ENCODE assay signal across 22 cellular contexts in genomic region chr7:107294182-107294581, GRCh38.
"Had no signal": no experiment of that assay in that cellular context is flagged by ENCODE, and none has a peak within 500 bp of the region (broad histone marks: within the 10 kb centered on the region; RNA-seq: fewer than 3 reads in every experiment).

No MANE protein-coding gene starts in this region.

- H3K27me3 ChIP-seq: colonic mucosa, esophagus squamous epithelium, gastrocnemius medialis, heart right ventricle, left lung had no signal

- H3K4me1 ChIP-seq: colonic mucosa, esophagus squamous epithelium, gastrocnemius medialis, heart right ventricle, left lung, lower lobe of right lung had no signal

- H3K27ac ChIP-seq: colonic mucosa, epithelial cell of prostate, esophagus squamous epithelium, gastrocnemius medialis, heart right ventricle, left lung, lower lobe of right lung had no signal

- ATAC-seq: effector memory CD8-positive, alpha-beta T cell; esophagus mucosa; gastrocnemius medialis; heart right ventricle; left cardiac atrium; left lung; left ventricle myocardium superior; lower lobe of right lung had no signal

- DNase-seq: colonic mucosa; cortex of kidney; effector CD8-positive, alpha-beta T cell; effector memory CD8-positive, alpha-beta T cell; endodermal cell; erythroblast; esophagus squamous epithelium; foreskin fibroblast; foreskin melanocyte; gastrocnemius medialis; glutamatergic neuron; head of caudate nucleus; heart right ventricle; hippocampal formation; left cardiac atrium; left lung; left ventricle myocardium superior; lower lobe of right lung; mesenchymal stem cell; midbrain had no signal

- H3K9me3 ChIP-seq: colonic mucosa, esophagus squamous epithelium, gastrocnemius medialis, heart right ventricle, left lung, lower lobe of right lung had no signal

- H3K36me3 ChIP-seq: colonic mucosa had no signal

- H3K4me3 ChIP-seq: colonic mucosa, esophagus squamous epithelium, gastrocnemius medialis, heart right ventricle, left lung, lower lobe of right lung had no signal
